Comparison of ENCODE assay signal across 9 cellular contexts in genomic region chr7:98137826-98138151, GRCh38. TPM values are rescaled to one million over a fixed set of nuclear protein-coding genes. Genes with fewer than 3 reads are reported as not detected.
DNase-seq lines count a peak whose midpoint lies in the region; ATAC-seq lines count a peak whose summit lies in the region.
"Had no signal": no experiment of that assay in that cellular context is flagged by ENCODE, and none has a peak within 500 bp of the region (broad histone marks: within the 10 kb centered on the region; RNA-seq: fewer than 3 reads in every experiment).

No MANE protein-coding gene starts in this region.

- H3K27ac Mint-ChIP-seq in naive B cell = peak overlapping the region in 2 of 6 donors; percentile 4 to 28

- DNase-seq in KBM-7 (peak; percentile 84), naive B cell (peak; percentile 87), G401 (ENCODE audit: low spot score) (no peak), NCI-H2171 (lab: John Stamatoyannopoulos, UW) (no peak), NCI-H748 (lab: John Stamatoyannopoulos, UW; ENCODE audit: unreplicated experiment) (no peak)
- DNase-seq in activated CD4-positive, alpha-beta T cell treated with anti-CD3 and anti-CD28 coated beads for 48 hours = no peak
- DNase-seq: mesendoderm had no signal

- ATAC-seq in GM18873 (IDR thresholded peaks at IDR 0.05; ENCODE audit: low FRiP score, unreplicated experiment) (peak; percentile 73), HG02623 (IDR thresholded peaks at IDR 0.05; ENCODE audit: unreplicated experiment) (peak; percentile 63), naive B cell (ENCODE audit: low read depth in 2 of 2) (peak; percentile 76 to 80)

- no peaks in the 10 kb centered on the region for H3K9me3 Mint-ChIP-seq in naive B cell

- H3K27me3 Mint-ChIP-seq in naive B cell = peaks cover 19 to 52% (median 39%) of the 10 kb centered on the region in 3 donors

- H3K36me3 Mint-ChIP-seq in naive B cell = peaks cover 10 to 16% of the 10 kb centered on the region in 2 donors

- H3K4me1 Mint-ChIP-seq in naive B cell = peaks cover 41 to 67% (median 54%) of the 10 kb centered on the region in 3 donors

- H3K4me3 Mint-ChIP-seq in naive B cell = peak overlapping the region in 6 of 8 donors; percentile 6 to 61 (median 16)

- in situ Hi-C loops in KBM-7 (cut with MboI; ENCODE audit: low pct_unique_long_range_greater_than_20kb, low sequenced_read_pairs) = no loop called here
- in situ Hi-C loops in G401 (cut with HindIII; ENCODE audit: low sequenced_read_pairs) = no loop called here

RNA-seq across cellular contexts. Expression of gene LMTK2, which starts 31.1 kb away (rescaled TPM):
- polyA plus RNA-seq in naive B cell (ENCODE audit: low read depth in 6 of 6) = 1 to 10 TPM; 1.4 to 3.5 (median 2.0) TPM
- total RNA-seq in G401 (2014; rRNA removed; shearing (Covaris generic)) = 5.8 and 9.4 TPM in 2 replicates

Comparison
In these comparisons a context has a peak if more than half of its experiments do, and no peak if none do; other contexts are left out.
1. DNase-seq: peak in KBM-7 (single experiment) and naive B cell (single experiment); none in G401 (single experiment), NCI-H2171 (single experiment), activated CD4-positive, alpha-beta T cell treated with anti-CD3 and anti-CD28 coated beads for 48 hours (single experiment) and NCI-H748 (single experiment).
2. Peak in every context shown above with its lines, with median percentiles within 50 percentile points of each other: ATAC-seq.